ENCODE assay signal across 37 cellular contexts in the genomic region with DNA sequence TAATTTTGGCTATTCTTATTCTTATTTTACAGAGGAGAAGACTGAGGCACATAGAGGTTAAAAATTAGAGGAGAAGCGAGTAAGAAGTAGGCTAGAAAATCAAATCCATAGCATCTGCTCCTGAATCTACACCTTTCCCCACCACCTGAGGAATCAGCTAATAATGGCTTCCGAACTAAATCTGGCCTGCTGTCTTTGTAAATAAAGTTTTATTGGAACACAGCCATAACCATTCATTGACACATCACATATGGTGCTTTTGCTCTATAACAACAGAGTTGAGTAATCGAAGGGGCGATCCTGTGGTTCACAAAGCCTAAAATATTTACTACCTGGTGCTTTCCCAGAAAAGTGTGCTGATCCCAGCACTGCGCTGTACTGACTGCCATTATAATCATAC. TPM values are rescaled to one million over a fixed set of nuclear protein-coding genes. Genes with fewer than 3 reads are reported as not detected.
"Had no signal": no experiment of that assay in that cellular context is flagged by ENCODE, and none has a peak within 500 bp of the region (broad histone marks: within the 10 kb centered on the region; RNA-seq: fewer than 3 reads in every experiment).

No MANE protein-coding gene starts in this region.

- H3K27ac ChIP-seq: adrenal gland, brain microvascular endothelial cell, breast epithelium, VCaP had no signal

- H3K36me3 ChIP-seq: adrenal gland, brain microvascular endothelial cell, breast epithelium had no signal

- H3K4me3 ChIP-seq: adrenal gland, body of pancreas, breast epithelium had no signal

- H3K4me1 ChIP-seq: adrenal gland, body of pancreas, breast epithelium had no signal

- ATAC-seq: activated CD8-positive, alpha-beta T cell treated with anti-CD3 and anti-CD28 coated beads for 36 hours; activated naive CD4-positive, alpha-beta T cell treated with anti-CD3 and anti-CD28 coated beads, Interleukin-2, amount 50 U/mL, for 72 hours; activated T-cell treated with anti-CD3 and anti-CD28 coated beads, Interleukin-2, amount 50 U/mL, for 4 hours; activated T-cell treated with anti-CD3 and anti-CD28 coated beads, Interleukin-2, amount 50 U/mL, for 72 hours; activated T-helper 17 cell treated with anti-CD3 and anti-CD28 coated beads, Interleukin-2, amount 50 U/mL, for 72 hours; body of pancreas had no signal

- H3K9me3 ChIP-seq: adrenal gland, body of pancreas, breast epithelium had no signal

- FAIRE-seq: astrocyte, TTC549 had no signal

- H3K27me3 ChIP-seq: body of pancreas, brain microvascular endothelial cell had no signal

- DNase-seq: activated B cell treated with CpG ODN at 0.5 μM for 24 hours; activated CD4-positive, alpha-beta memory T cell treated with anti-CD3 and anti-CD28 coated beads for 36 hours; activated CD4-positive, alpha-beta T cell treated with anti-CD3 and anti-CD28 coated beads for 4 hours; activated CD4-positive, alpha-beta T cell treated with anti-CD3 and anti-CD28 coated beads, Interleukin-2, amount 10 ng/mL, durations not matched to agents 24 days and 14 days; activated CD4-positive, alpha-beta T cell treated with anti-CD3 and anti-CD28 coated beads, Interleukin-2, amount 50 U/mL, for 1 hour; activated CD4-positive, alpha-beta T cell treated with anti-CD3 and anti-CD28 coated beads, Interleukin-2, amount 50 U/mL, for 4 hours; activated CD4-positive, CD25-positive, alpha-beta regulatory T cell treated with anti-CD3 and anti-CD28 coated beads, Interleukin-2, amount 50 U/mL, for 72 hours; activated CD8-positive, alpha-beta memory T cell treated with anti-CD3 and anti-CD28 coated beads, Interleukin-2, amount 50 U/mL, for 4 hours; activated CD8-positive, alpha-beta T cell treated with anti-CD3 and anti-CD28 coated beads for 36 hours; activated effector memory CD4-positive, alpha-beta T cell treated with anti-CD3 and anti-CD28 coated beads, Interleukin-2, amount 50 U/mL, for 16 hours; activated gamma-delta T cell treated with Interleukin-2 at 50 U/mL for 16 hours; activated naive CD4-positive, alpha-beta T cell; activated naive CD4-positive, alpha-beta T cell treated with anti-CD3 and anti-CD28 coated beads for 36 hours; activated naive CD4-positive, alpha-beta T cell treated with anti-CD3 and anti-CD28 coated beads, Interleukin-2, amount 50 U/mL, for 16 hours; activated naive CD8-positive, alpha-beta T cell treated with anti-CD3 and anti-CD28 coated beads for 36 hours; activated T-cell treated with anti-CD3 and anti-CD28 coated beads for 4 hours; activated T-cell treated with anti-CD3 and anti-CD28 coated beads, Interleukin-2, amount 50 U/mL, for 1 hour; activated T-cell treated with anti-CD3 and anti-CD28 coated beads, Interleukin-2, amount 50 U/mL, for 4 hours; activated T-cell treated with anti-CD3 and anti-CD28 coated beads, Interleukin-2, amount 50 U/mL, for 72 hours; adrenal gland; amniotic stem cell; aorta; body of pancreas; brain microvascular endothelial cell; central memory CD4-positive, alpha-beta T cell; T-helper 1 cell; T-helper 2 cell; T-helper 9 cell had no signal

RNA-seq across cellular contexts. Expression of a gene that starts 38.2 kb away (rescaled TPM):
- total RNA-seq: activated B cell treated with CpG ODN at 0.5 μM for 24 hours; activated CD4-positive, alpha-beta memory T cell treated with anti-CD3 and anti-CD28 coated beads for 36 hours; activated CD4-positive, alpha-beta T cell treated with anti-CD3 and anti-CD28 coated beads, Interleukin-2, amount 10 ng/mL, durations not matched to agents 24 days and 14 days; activated CD8-positive, alpha-beta memory T cell treated with anti-CD3 and anti-CD28 coated beads for 36 hours; activated CD8-positive, alpha-beta T cell treated with anti-CD3 and anti-CD28 coated beads for 36 hours; activated naive CD4-positive, alpha-beta T cell treated with anti-CD3 and anti-CD28 coated beads for 36 hours; activated naive CD4-positive, alpha-beta T cell treated with anti-CD3 and anti-CD28 coated beads, Interleukin-2, amount 50 U/mL, for 72 hours; activated naive CD8-positive, alpha-beta T cell treated with anti-CD3 and anti-CD28 coated beads for 36 hours; activated T-cell treated with anti-CD3 and anti-CD28 coated beads, Interleukin-2, amount 50 U/mL, for 4 hours; activated T-cell treated with anti-CD3 and anti-CD28 coated beads, Interleukin-2, amount 50 U/mL, for 72 hours; activated T-helper 1 cell treated with anti-CD3 and anti-CD28 coated beads, Interleukin-12 subunit alpha, Interleukin-12 subunit beta, Interleukin-2, Interleukin-4 antibody, amounts not matched to agents 30 ng/mL and 10 ng/mL and 1 ng/mL, durations not matched to agents 14 hours and 24 hours and 36 hours; activated T-helper 17 cell treated with anti-CD3 and anti-CD28 coated beads, Interleukin-2, amount 50 U/mL, for 72 hours; astrocyte; breast epithelium; cerebellum had no signal
